Comparison of ENCODE assay signal across 8 cellular contexts in the genomic region with DNA sequence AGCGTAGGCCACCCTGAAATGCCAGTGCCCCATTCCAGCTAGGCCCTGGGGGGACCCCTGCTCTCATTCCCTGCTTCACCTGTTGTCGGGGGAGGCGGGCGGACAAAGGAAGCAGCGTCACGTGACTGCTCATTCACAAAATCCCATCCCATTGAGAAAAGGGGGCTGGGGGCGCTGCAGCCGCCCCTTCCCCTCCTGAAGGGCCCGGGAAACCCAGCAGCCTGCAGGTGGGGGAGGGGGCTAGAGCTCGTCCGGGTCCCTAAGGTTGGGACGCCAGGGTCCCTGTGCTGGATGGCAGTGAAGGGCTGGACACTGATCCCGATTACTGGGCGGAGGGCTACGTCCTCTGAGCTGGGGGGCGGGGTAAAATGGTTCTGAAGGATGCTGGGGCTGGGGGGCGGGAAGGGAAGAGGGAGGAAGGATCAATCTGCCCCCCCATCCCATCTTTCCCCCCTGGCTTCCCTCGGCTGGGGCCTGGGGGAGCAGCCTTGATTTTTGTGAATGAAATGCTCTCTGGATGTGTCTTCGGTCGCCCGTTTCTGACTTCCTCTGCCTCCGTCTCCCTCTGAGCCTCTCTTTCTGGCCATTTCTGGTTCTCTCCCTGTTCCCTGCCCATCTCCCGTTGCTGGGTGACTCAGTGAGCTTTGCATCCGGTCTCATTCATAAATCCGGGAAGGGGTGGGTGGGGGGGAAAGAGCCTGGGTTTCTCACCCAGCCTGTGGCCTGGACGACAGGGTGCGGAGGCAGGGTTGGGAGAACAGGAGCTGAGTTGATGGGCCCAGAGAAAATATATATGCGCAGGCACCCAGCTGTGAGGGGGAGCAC. TPM values are rescaled to one million over a fixed set of nuclear protein-coding genes. Genes with fewer than 3 reads are reported as not detected.
A peak's percentile ranks its signal among the peaks of the same experiment; 100 is the strongest.
DNase-seq lines count a peak whose midpoint lies in the region; ATAC-seq, FAIRE-seq and TF ChIP-seq lines count a peak whose summit lies in the region.

No MANE protein-coding gene starts in this region.

- H3K9me3 ChIP-seq in endothelial cell of umbilical vein (replicated peaks; ENCODE audit: control insufficient read depth, insufficient read depth, low read length) (no peaks in the 10 kb centered on the region), neural progenitor cell (ENCODE audit: low read depth) (no peaks in the 10 kb centered on the region)

- H3K27ac ChIP-seq in endothelial cell of umbilical vein (ENCODE audit: insufficient read depth, low read depth, low read length) = peak overlapping the region; percentile 84
- H3K27ac ChIP-seq in neural progenitor cell = no peak overlapping the region

- H3K9ac ChIP-seq in endothelial cell of umbilical vein (replicated peaks; ENCODE audit: extremely low read depth, insufficient read depth, low read length) = peak overlapping the region; percentile 91
- H3K9ac ChIP-seq in neural progenitor cell = no peak overlapping the region

- H3K4me1 Mint-ChIP-seq in activated T-cell treated with anti-CD3 and anti-CD28 coated beads, Interleukin-2, amount 50 U/mL, for 4 hours (ENCODE audit: low read depth) = peaks cover 30% of the 10 kb centered on the region
- peaks cover 23% of the 10 kb centered on the region for H3K4me1 Mint-ChIP-seq in neural progenitor cell

- peaks cover 14% of the 10 kb centered on the region for H3K27me3 Mint-ChIP-seq in activated T-cell treated with anti-CD3 and anti-CD28 coated beads, Interleukin-2, amount 50 U/mL, for 4 hours (ENCODE audit: low read depth)
- H3K27me3 Mint-ChIP-seq in neural progenitor cell (ENCODE audit: insufficient read depth, low read depth) = peaks cover 9% of the 10 kb centered on the region

- no peaks in the 10 kb centered on the region for H3K9me3 Mint-ChIP-seq in activated T-cell treated with anti-CD3 and anti-CD28 coated beads, Interleukin-2, amount 50 U/mL, for 4 hours
- H3K9me3 Mint-ChIP-seq in neural progenitor cell = no peaks in the 10 kb centered on the region

- peak; percentile 76 for TF ChIP-seq POLR2A in endothelial cell of umbilical vein (IDR thresholded peaks at IDR 0.05; ENCODE audit: low read depth, low read length)

- H3K4me3 ChIP-seq in endothelial cell of umbilical vein (replicated peaks in 1 of 3; ENCODE audit: insufficient read depth in 1 of 3, low read depth in 1 of 3, low read length in 3 of 3) (peak overlapping the region; percentile 78 to 96 (median 91)), neural progenitor cell (peak overlapping the region; percentile 75)

- H3K4me1 ChIP-seq in endothelial cell of umbilical vein (ENCODE audit: control insufficient read depth, extremely low read depth, insufficient read depth, low read length) (peaks cover 16% of the 10 kb centered on the region), neural progenitor cell (peaks cover 4% of the 10 kb centered on the region)

- H3K4me2 ChIP-seq in endothelial cell of umbilical vein (ENCODE audit: insufficient read depth, low read length) (peak overlapping the region; percentile 87), neural progenitor cell (peak overlapping the region; percentile 86)

- ATAC-seq in activated T-cell treated with anti-CD3 and anti-CD28 coated beads, Interleukin-2, amount 50 U/mL, for 4 hours = no peak
- ATAC-seq in GM21717 (IDR thresholded peaks at IDR 0.05; ENCODE audit: unreplicated experiment) (no peak), HG03039 (IDR thresholded peaks at IDR 0.05; ENCODE audit: unreplicated experiment) (no peak)

- FAIRE-seq in endothelial cell of umbilical vein (lab: Jason Lieb, UNC) = peak; percentile 96

- no peak for DNase-seq in activated T-cell treated with anti-CD3 and anti-CD28 coated beads, Interleukin-2, amount 50 U/mL, for 4 hours
- DNase-seq in activated T-cell treated with anti-CD3 and anti-CD28 coated beads for 4 hours (no peak), RKO (ENCODE audit: low spot score) (peak; percentile 87), endothelial cell of umbilical vein (ENCODE audit: low read depth, low spot score) (peak; percentile 71), neural progenitor cell (ENCODE audit: low spot score) (peak; percentile 72)
- DNase-seq in activated effector memory CD4-positive, alpha-beta T cell treated with Interleukin-2 at 50 U/mL for 16 hours = no peak

- TF ChIP-seq CTCF in endothelial cell of umbilical vein (IDR thresholded peaks at IDR 0.05; ENCODE audit: extremely low read depth in 1 of 2, insufficient read depth in 1 of 2, low read depth in 1 of 2, low read length in 2 of 2) (no peak), neural progenitor cell (IDR thresholded peaks at IDR 0.05) (no peak)

- BruUV-seq in endothelial cell of umbilical vein (replicated peaks; lab: Mats Ljungman, UMichigan) = TSS peak; percentile 92

- peak overlapping the region; percentile 86 for H3K27ac Mint-ChIP-seq in neural progenitor cell

- CTCF ChIA-PET in endothelial cell of umbilical vein (lab: Charles Lee) = interaction anchor here (0.9 to 4.7 kb wide), 5 partner anchors 9 to 163 kb away, joined by 3 to 65 read pairs (median 5); partner anchors contain the start of genes CATSPERG and FAM98C

- H3K36me3 ChIP-seq in endothelial cell of umbilical vein (ENCODE audit: control insufficient read depth in 2 of 2, extremely low read depth in 1 of 2, insufficient read depth in 2 of 2, low read length in 2 of 2) (peaks cover 0 to 5% of the 10 kb centered on the region in 2 experiments), neural progenitor cell (no peaks in the 10 kb centered on the region)

- H3K9me1 ChIP-seq in endothelial cell of umbilical vein (replicated peaks; ENCODE audit: control insufficient read depth, extremely low read depth, insufficient read depth, low read length) = no peaks in the 10 kb centered on the region

- peak overlapping the region; percentile 51 for H3K4me3 Mint-ChIP-seq in activated T-cell treated with anti-CD3 and anti-CD28 coated beads, Interleukin-2, amount 50 U/mL, for 4 hours
- peak overlapping the region; percentile 93 for H3K4me3 Mint-ChIP-seq in neural progenitor cell

- peaks cover 18% of the 10 kb centered on the region for H3K79me2 ChIP-seq in endothelial cell of umbilical vein (ENCODE audit: control insufficient read depth, insufficient read depth, low read length)
- H3K79me2 ChIP-seq in neural progenitor cell (ENCODE audit: low read depth) = no peaks in the 10 kb centered on the region

- POLR2A ChIA-PET in endothelial cell of umbilical vein (lab: Charles Lee) = interaction anchor here (2.2 to 3.6 kb wide), 2 partner anchors 13 to 15 kb away, joined by 8 to 39 read pairs; partner anchors contain the start of gene PSMD8

- peaks cover 30% of the 10 kb centered on the region for H3F3A ChIP-seq in neural progenitor cell (ENCODE audit: low read depth)

- intact Hi-C loops in endothelial cell of umbilical vein (cut with micrococcal nuclease) = loop anchor here (1.0 to 5.0 kb wide), 3 partner anchors 14 to 157 kb away; partner anchors contain the start of gene FAM98C

- H2AFZ ChIP-seq in endothelial cell of umbilical vein (ENCODE audit: low read depth, low read length) (peak overlapping the region; percentile 65), neural progenitor cell (replicated peaks) (peak overlapping the region; percentile 77)

- H3K36me3 Mint-ChIP-seq in activated T-cell treated with anti-CD3 and anti-CD28 coated beads, Interleukin-2, amount 50 U/mL, for 4 hours (ENCODE audit: insufficient read depth) = peaks cover 5% of the 10 kb centered on the region
- H3K36me3 Mint-ChIP-seq in neural progenitor cell = peaks cover 19% of the 10 kb centered on the region

- dilution Hi-C loops in endothelial cell of umbilical vein (cut with MboI; ENCODE audit: extremely low pct_ligation_motif_present, low sequenced_read_pairs) = no loop called here

- no peaks in the 10 kb centered on the region for H4K20me1 ChIP-seq in endothelial cell of umbilical vein (replicated peaks; ENCODE audit: control insufficient read depth, extremely low read depth, insufficient read depth, low read length)
- H4K20me1 ChIP-seq in neural progenitor cell (ENCODE audit: low read depth) = peaks cover 35% of the 10 kb centered on the region

- H3K27me3 ChIP-seq in endothelial cell of umbilical vein (ENCODE audit: control insufficient read depth in 2 of 2, insufficient read depth in 2 of 2, low read length in 2 of 2) = no peaks in the 10 kb centered on the region
- H3K27me3 ChIP-seq in neural progenitor cell = peaks cover 38% of the 10 kb centered on the region

RNA-seq across cellular contexts. Expression of gene SPRED3, which starts 0.8 kb away (rescaled TPM):
- total RNA-seq in activated T-cell treated with anti-CD3 and anti-CD28 coated beads, Interleukin-2, amount 50 U/mL, for 4 hours = under 1 TPM; 0.46 to 0.74 (median 0.57) TPM
- total RNA-seq in endothelial cell of umbilical vein (13.5 and 15.7 TPM in 2 replicates), neural progenitor cell (ENCODE audit: low replicate concordance) (0.99 and 4.6 TPM in 2 replicates)
- 5.7 and 7.0 TPM in 2 replicates for polyA plus RNA-seq in endothelial cell of umbilical vein
- polyA plus RNA-seq in endothelial cell of umbilical vein (2011; cell fraction: cytosol; rRNA removed) = 5.0 and 6.1 TPM in 2 replicates
- polyA plus RNA-seq in endothelial cell of umbilical vein (2011; cell fraction: nucleus; rRNA removed) = 20.2 and 21.0 TPM in 2 replicates
- polyA plus RNA-seq in endothelial cell of umbilical vein (2012) = 13.2 and 15.7 TPM in 2 replicates
- polyA minus RNA-seq in endothelial cell of umbilical vein = 5.6 and 7.1 TPM in 2 replicates
- 0.20 TPM for polyA minus RNA-seq in endothelial cell of umbilical vein (2011; cell fraction: cytosol; rRNA and poly(A)+ RNA removed)
- 11.7 and 12.0 TPM in 2 replicates for polyA minus RNA-seq in endothelial cell of umbilical vein (2011; cell fraction: nucleus; rRNA and poly(A)+ RNA removed)

RNA-seq across cellular contexts. Expression of gene GGN, which starts 1.5 kb away (rescaled TPM):
- total RNA-seq in activated T-cell treated with anti-CD3 and anti-CD28 coated beads, Interleukin-2, amount 50 U/mL, for 4 hours = under 1 TPM in 2 of 3 donors, not detected in 1; 0.11 TPM
- total RNA-seq in endothelial cell of umbilical vein = 0.88 and 1.5 TPM in 2 replicates
- polyA plus RNA-seq in endothelial cell of umbilical vein = 0.39 and 0.73 TPM in 2 replicates
- 0.17 and 0.25 TPM in 2 replicates for polyA plus RNA-seq in endothelial cell of umbilical vein (2011; cell fraction: cytosol; rRNA removed)
- 0.32 and 0.36 TPM in 2 replicates for polyA plus RNA-seq in endothelial cell of umbilical vein (2011; cell fraction: nucleus; rRNA removed)
- 1.8 and 1.9 TPM in 2 replicates for polyA plus RNA-seq in endothelial cell of umbilical vein (2012)
- not detected in 2 replicates for polyA minus RNA-seq in endothelial cell of umbilical vein
- polyA minus RNA-seq in endothelial cell of umbilical vein (2011; cell fraction: cytosol; rRNA and poly(A)+ RNA removed) = not detected
- 0.29 TPM in 1 of 2 replicates, not detected in the other for polyA minus RNA-seq in endothelial cell of umbilical vein (2011; cell fraction: nucleus; rRNA and poly(A)+ RNA removed)
- 1.0 TPM in 1 of 2 replicates, not detected in the other for total RNA-seq in neural progenitor cell (ENCODE audit: low replicate concordance)

RNA-seq across cellular contexts. Expression of gene FAM98C, which starts 13.6 kb away (rescaled TPM):
- 10 to 100 TPM; 22.7 to 27.5 (median 24.5) TPM for total RNA-seq in activated T-cell treated with anti-CD3 and anti-CD28 coated beads, Interleukin-2, amount 50 U/mL, for 4 hours
- total RNA-seq in endothelial cell of umbilical vein (13.0 and 15.4 TPM in 2 replicates), neural progenitor cell (ENCODE audit: low replicate concordance) (3.5 and 13.2 TPM in 2 replicates)
- 12.6 and 16.5 TPM in 2 replicates for polyA plus RNA-seq in endothelial cell of umbilical vein
- 6.0 and 11.0 TPM in 2 replicates for polyA plus RNA-seq in endothelial cell of umbilical vein (2011; cell fraction: cytosol; rRNA removed)
- polyA plus RNA-seq in endothelial cell of umbilical vein (2011; cell fraction: nucleus; rRNA removed) = 22.4 and 24.8 TPM in 2 replicates
- polyA plus RNA-seq in endothelial cell of umbilical vein (2012) = 10.0 and 11.3 TPM in 2 replicates
- polyA minus RNA-seq in endothelial cell of umbilical vein = 2.5 and 4.1 TPM in 2 replicates
- 5.7 TPM for polyA minus RNA-seq in endothelial cell of umbilical vein (2011; cell fraction: cytosol; rRNA and poly(A)+ RNA removed)
- polyA minus RNA-seq in endothelial cell of umbilical vein (2011; cell fraction: nucleus; rRNA and poly(A)+ RNA removed) = 3.5 and 5.0 TPM in 2 replicates

RNA-seq across cellular contexts. Expression of gene PSMD8, which starts 14.9 kb away (rescaled TPM):
- 100 to 1,000 TPM; 331 to 368 (median 337) TPM for total RNA-seq in activated T-cell treated with anti-CD3 and anti-CD28 coated beads, Interleukin-2, amount 50 U/mL, for 4 hours
- 203 and 215 TPM in 2 replicates for total RNA-seq in endothelial cell of umbilical vein
- 543 and 714 TPM in 2 replicates for polyA plus RNA-seq in endothelial cell of umbilical vein
- polyA plus RNA-seq in endothelial cell of umbilical vein (2011; cell fraction: cytosol; rRNA removed) = 460 and 462 TPM in 2 replicates
- 162 and 183 TPM in 2 replicates for polyA plus RNA-seq in endothelial cell of umbilical vein (2011; cell fraction: nucleus; rRNA removed)
- polyA plus RNA-seq in endothelial cell of umbilical vein (2012) = 245 and 272 TPM in 2 replicates
- 310 and 321 TPM in 2 replicates for polyA minus RNA-seq in endothelial cell of umbilical vein
- 81.4 TPM for polyA minus RNA-seq in endothelial cell of umbilical vein (2011; cell fraction: cytosol; rRNA and poly(A)+ RNA removed)
- polyA minus RNA-seq in endothelial cell of umbilical vein (2011; cell fraction: nucleus; rRNA and poly(A)+ RNA removed) = 52.3 and 55.7 TPM in 2 replicates
- 119 and 196 TPM in 2 replicates for total RNA-seq in neural progenitor cell (ENCODE audit: low replicate concordance)

RNA-seq across cellular contexts. Expression of gene RASGRP4, which starts 36.7 kb away (rescaled TPM):
- 1 to 10 TPM in 2 of 3 donors, under 1 TPM in 1; 0.66 to 1.4 (median 1.2) TPM for total RNA-seq in activated T-cell treated with anti-CD3 and anti-CD28 coated beads, Interleukin-2, amount 50 U/mL, for 4 hours
- total RNA-seq in endothelial cell of umbilical vein (not detected in 2 replicates), neural progenitor cell (ENCODE audit: low replicate concordance) (0.09 TPM in 1 of 2 replicates, not detected in the other)
- polyA plus RNA-seq in endothelial cell of umbilical vein = not detected in 2 replicates
- not detected in 2 replicates for polyA plus RNA-seq in endothelial cell of umbilical vein (2011; cell fraction: cytosol; rRNA removed)
- polyA plus RNA-seq in endothelial cell of umbilical vein (2011; cell fraction: nucleus; rRNA removed) = not detected in 2 replicates
- not detected in 2 replicates for polyA plus RNA-seq in endothelial cell of umbilical vein (2012)
- 0.46 and 0.91 TPM in 2 replicates for polyA minus RNA-seq in endothelial cell of umbilical vein
- polyA minus RNA-seq in endothelial cell of umbilical vein (2011; cell fraction: cytosol; rRNA and poly(A)+ RNA removed) = not detected
- polyA minus RNA-seq in endothelial cell of umbilical vein (2011; cell fraction: nucleus; rRNA and poly(A)+ RNA removed) = not detected in 2 replicates

Comparison
In these comparisons a context has a peak if more than half of its experiments do, and no peak if none do; other contexts are left out.
1. DNase-seq: peak in RKO (single experiment), endothelial cell of umbilical vein (single experiment) and neural progenitor cell (single experiment); none in activated T-cell treated with anti-CD3 and anti-CD28 coated beads, Interleukin-2, amount 50 U/mL, for 4 hours (single experiment), activated T-cell treated with anti-CD3 and anti-CD28 coated beads for 4 hours (single experiment) and activated effector memory CD4-positive, alpha-beta T cell treated with Interleukin-2 at 50 U/mL for 16 hours (single experiment).